Comparison of ENCODE assay signal across 9 cellular contexts in genomic region chr3:52291508-52292181, GRCh38. TPM values are rescaled to one million over a fixed set of nuclear protein-coding genes. Genes with fewer than 3 reads are reported as not detected.
DNase-seq lines count a peak whose midpoint lies in the region; ATAC-seq and TF ChIP-seq lines count a peak whose summit lies in the region.
"Had no signal": no experiment of that assay in that cellular context is flagged by ENCODE, and none has a peak within 500 bp of the region (broad histone marks: within the 10 kb centered on the region; RNA-seq: fewer than 3 reads in every experiment).

No MANE protein-coding gene starts in this region.

- H3K27me3 Mint-ChIP-seq in CD4-positive, alpha-beta T cell, result no peaks in the 10 kb centered on the region
- H3K27me3 Mint-ChIP-seq: stimulated activated naive CD8-positive, alpha-beta T cell treated with anti-CD3 and anti-CD28 coated beads, Interleukin-15, Interleukin-2, amounts not matched to agents 100 ng/mL and 50 ng/mL, for 24 hours had no signal

- no peak for TF ChIP-seq POLR2A in IMR-90 (IDR thresholded peaks at IDR 0.05; ENCODE audit: low read depth, low read length)
- no peak for TF ChIP-seq POLR2A in upper lobe of left lung (IDR thresholded peaks at IDR 0.05)

- H3K4me1 Mint-ChIP-seq in CD4-positive, alpha-beta T cell (ENCODE audit: low read depth), result peaks cover 38% of the 10 kb centered on the region

- H3K4me2 ChIP-seq in IMR-90 (ENCODE audit: low read depth, low read length), result no peak overlapping the region

- intact Hi-C loops in CD4-positive, alpha-beta T cell (cut with DNase I, micrococcal nuclease), result loop anchor here (1.0 to 5.0 kb wide), 3 partner anchors 48 to 156 kb away; partner anchors contain the start of gene SEMA3G (in 1 of the 2)
- intact Hi-C loops in IMR-90 (cut with micrococcal nuclease), result loop anchor here (1.0 to 5.0 kb wide), 3 partner anchors 48 to 156 kb away; no protein-coding TSS in a partner anchor

- dilution Hi-C loops in IMR-90 (cut with HindIII; ENCODE audit: low sequenced_read_pairs, unreplicated experiment), result no loop called here

- H3K27me3 ChIP-seq in CD4-positive, alpha-beta T cell (ENCODE audit: control insufficient read depth, insufficient read depth, low read length), result no peaks in the 10 kb centered on the region
- H3K27me3 ChIP-seq in IMR-90 (ENCODE audit: control insufficient read depth, insufficient read depth, low read length) (no peaks in the 10 kb centered on the region), upper lobe of left lung (no peaks in the 10 kb centered on the region)

- no peak overlapping the region for H3K4me3 ChIP-seq in IMR-90 (ENCODE audit: insufficient read depth, low read depth, low read length)
- H3K4me3 ChIP-seq in upper lobe of left lung, result no peak overlapping the region

- TF ChIP-seq RAD21 in IMR-90 (IDR thresholded peaks at IDR 0.05; ENCODE audit: low read length), result peak; percentile 81

- peak overlapping the region; percentile 76 for H2AK9ac ChIP-seq in IMR-90 (replicated peaks; ENCODE audit: low read depth, low read length, poor library complexity)

- TF ChIP-seq CTCF in CD4-positive, alpha-beta T cell (IDR thresholded peaks at IDR 0.05), result peak; percentile 53
- TF ChIP-seq CTCF in IMR-90 (conservative IDR thresholded peaks at IDR 0.05; ENCODE audit: low read depth, low read length) (peak; percentile 65), upper lobe of left lung (IDR thresholded peaks at IDR 0.05) (peak in 5 of 6 experiments; percentile 29 to 44 (median 35))

- in situ Hi-C loops in IMR-90 (cut with MboI; ENCODE audit: low sequenced_read_pairs), result loop anchor here (5.0 kb wide), 1 partner anchor 51 kb away; no protein-coding TSS in a partner anchor

- no peak overlapping the region for H3K14ac ChIP-seq in IMR-90 (replicated peaks; ENCODE audit: low read depth, low read length)

- H2BK15ac ChIP-seq in IMR-90 (ENCODE audit: low read depth, low read length), result no peak overlapping the region

- no peak for ATAC-seq in CD4-positive, alpha-beta T cell (ENCODE audit: poor library complexity)
- peak; percentile 16; the same call in 1 of the 2 replicates for ATAC-seq in IMR-90 (ENCODE audit: low read depth)
- ATAC-seq in upper lobe of left lung (ENCODE audit: low FRiP score in 2 of 2), result no peak
- ATAC-seq in GM18870 (IDR thresholded peaks at IDR 0.05; ENCODE audit: unreplicated experiment), result no peak
- no peak for ATAC-seq in GM18517 (IDR thresholded peaks at IDR 0.05; ENCODE audit: unreplicated experiment)
- ATAC-seq in GM18520 (IDR thresholded peaks at IDR 0.05; ENCODE audit: unreplicated experiment), result no peak

- no peak overlapping the region for H4K8ac ChIP-seq in IMR-90 (ENCODE audit: low read depth in 2 of 2, low read length in 2 of 2)

- H2AFZ ChIP-seq in IMR-90 (replicated peaks; ENCODE audit: low read length, poor library complexity), result no peak overlapping the region

- H3K4me3 Mint-ChIP-seq in CD4-positive, alpha-beta T cell, result peak overlapping the region; percentile 80
- H3K4me3 Mint-ChIP-seq: stimulated activated naive CD8-positive, alpha-beta T cell treated with anti-CD3 and anti-CD28 coated beads, Interleukin-15, Interleukin-2, amounts not matched to agents 100 ng/mL and 50 ng/mL, for 24 hours had no signal

- no peak overlapping the region for H2AK5ac ChIP-seq in IMR-90 (ENCODE audit: low read depth, low read length)

- no TSS peak for BruUV-seq in IMR-90 (replicated peaks; lab: Mats Ljungman, UMichigan)

- 46% methylated on average over 4 of the region's 7 CpGs; no CpG with 5 or more reads in 1 of the 2 experiments for WGBS in IMR-90 (ENCODE audit: extremely low coverage in 2 of 2, insufficient read length in 1 of 2), 2 experiments
- 69 to 81% methylated on average over 5 to 7 of the region's 7 CpGs for WGBS in upper lobe of left lung, 2 donors

- no peak for TF ChIP-seq EP300 in upper lobe of left lung (IDR thresholded peaks at IDR 0.05)

- H2BK20ac ChIP-seq in IMR-90 (ENCODE audit: low read depth, low read length), result no peak overlapping the region

- no peak overlapping the region for H3K4ac ChIP-seq in IMR-90 (ENCODE audit: low read depth, low read length)

- peak in 8 of 10 experiments; percentile 19 to 52 (median 32) for DNase-seq in CD4-positive, alpha-beta T cell
- DNase-seq in IMR-90, result no peak
- DNase-seq in activated T-cell treated with anti-CD3 and anti-CD28 coated beads for 1 hour (ENCODE audit: low read depth), result peak; percentile 41
- DNase-seq in iPS-NIHi11 (ENCODE audit: low spot score), result peak; percentile 58
- DNase-seq in upper lobe of left lung, result no peak

- H3K36me3 Mint-ChIP-seq in CD4-positive, alpha-beta T cell (ENCODE audit: low read depth), result peaks cover 54% of the 10 kb centered on the region

- no peak overlapping the region for H3K9ac ChIP-seq in IMR-90 (ENCODE audit: low read depth, low read length)

- no peak overlapping the region for H3K27ac ChIP-seq in CD4-positive, alpha-beta T cell (ENCODE audit: low read depth, low read length)
- H3K27ac ChIP-seq in IMR-90 (ENCODE audit: insufficient read depth, low read length), result no peak overlapping the region
- H3K27ac ChIP-seq in upper lobe of left lung, result no peak overlapping the region

- peaks cover 16 to 26% of the 10 kb centered on the region in 2 experiments for H3K79me1 ChIP-seq in IMR-90 (ENCODE audit: low read depth in 1 of 2, low read length in 2 of 2)

- H3K4me1 ChIP-seq in IMR-90 (ENCODE audit: control insufficient read depth, insufficient read depth, low read length) (peaks cover 6% of the 10 kb centered on the region), upper lobe of left lung (peaks cover 11 to 18% (median 12%) of the 10 kb centered on the region in 4 donors)

- no peaks in the 10 kb centered on the region for H3K9me3 Mint-ChIP-seq in CD4-positive, alpha-beta T cell
- H3K9me3 Mint-ChIP-seq: stimulated activated naive CD8-positive, alpha-beta T cell treated with anti-CD3 and anti-CD28 coated beads, Interleukin-15, Interleukin-2, amounts not matched to agents 100 ng/mL and 50 ng/mL, for 24 hours had no signal

- peak overlapping the region; percentile 80 for H3K27ac Mint-ChIP-seq in CD4-positive, alpha-beta T cell
- H3K27ac Mint-ChIP-seq: stimulated activated naive CD8-positive, alpha-beta T cell treated with anti-CD3 and anti-CD28 coated beads, Interleukin-15, Interleukin-2, amounts not matched to agents 100 ng/mL and 50 ng/mL, for 24 hours had no signal

- H3K36me3 ChIP-seq in IMR-90 (ENCODE audit: control insufficient read depth, insufficient read depth, low read length) (peaks cover 14% of the 10 kb centered on the region; the same call in 1 of the 2 replicates), upper lobe of left lung (peaks cover 0 to 39% (median 19%) of the 10 kb centered on the region in 4 donors)

- CTCF ChIA-PET in CD4-positive, alpha-beta T cell (lab: Charles Lee), result interaction anchor here (1.5 kb wide), 1 partner anchor 71 kb away, joined by 5 read pairs; no protein-coding TSS in a partner anchor
- CTCF ChIA-PET in IMR-90 (lab: Yijun Ruan, JAX), result interaction anchor here (0.9 to 1.3 kb wide), 2 partner anchors 44 to 48 kb away, joined by 3 to 5 read pairs; no protein-coding TSS in a partner anchor

- POLR2A ChIA-PET in CD4-positive, alpha-beta T cell (lab: Charles Lee), result no interaction called here
- POLR2A ChIA-PET in IMR-90 (lab: Charles Lee; ENCODE audit: unreplicated experiment), result no interaction called here

- H4K91ac ChIP-seq in IMR-90 (ENCODE audit: insufficient read depth, low read depth, low read length), result no peak overlapping the region

- H3K56ac ChIP-seq in IMR-90 (ENCODE audit: extremely low read depth, insufficient read depth, low read length), result no peak overlapping the region

- peaks cover 15% of the 10 kb centered on the region for H3K9me1 ChIP-seq in IMR-90 (ENCODE audit: insufficient read depth, low read length)

- no peak overlapping the region for H2BK5ac ChIP-seq in IMR-90 (ENCODE audit: low read depth, low read length, poor library complexity, severe bottlenecking)

- no peaks in the 10 kb centered on the region for H3K9me3 ChIP-seq in CD4-positive, alpha-beta T cell (ENCODE audit: control insufficient read depth, low read length)
- H3K9me3 ChIP-seq in IMR-90 (ENCODE audit: control insufficient read depth, insufficient read depth, low read length) (no peaks in the 10 kb centered on the region), upper lobe of left lung (no peaks in the 10 kb centered on the region)

- H2BK120ac ChIP-seq in IMR-90 (ENCODE audit: low read depth, low read length), result no peak overlapping the region

- H3K18ac ChIP-seq in IMR-90 (ENCODE audit: low read depth, low read length), result no peak overlapping the region

- H3K23ac ChIP-seq in IMR-90 (ENCODE audit: low read depth, low read length), result no peak overlapping the region

- H4K20me1 ChIP-seq in IMR-90 (ENCODE audit: insufficient read depth, low read length), result no peaks in the 10 kb centered on the region

- no peak overlapping the region for H4K5ac ChIP-seq in IMR-90 (ENCODE audit: low read depth, low read length)

RNA-seq across cellular contexts. Expression of gene GLYCTK, which starts 4.0 kb away (rescaled TPM):
- total RNA-seq in CD4-positive, alpha-beta T cell, result 10 to 100 TPM; 24.4 to 24.6 TPM
- total RNA-seq in IMR-90 (2012; rRNA removed) (6.4 and 6.8 TPM in 2 replicates), upper lobe of left lung (10 to 100 TPM in 5 of 6 donors, 1 to 10 TPM in 1; 5.5 to 21.0 (median 15.8) TPM)
- polyA plus RNA-seq in IMR-90 (2012; rRNA removed), result 13.9 and 15.6 TPM in 2 replicates
- polyA plus RNA-seq in IMR-90 (2012; cell fraction: cytosol; rRNA removed), result 5.2 and 10.8 TPM in 2 replicates
- polyA plus RNA-seq in IMR-90 (2012; cell fraction: nucleus; rRNA removed; ENCODE audit: low replicate concordance), result 29.1 and 86.5 TPM in 2 replicates

RNA-seq across cellular contexts. Expression of gene WDR82, which starts 13.2 kb away (rescaled TPM):
- total RNA-seq in CD4-positive, alpha-beta T cell, result 100 to 1,000 TPM; 114 TPM
- total RNA-seq in IMR-90 (2012; rRNA removed), result 65.3 and 68.1 TPM in 2 replicates
- 30.9 and 38.1 TPM in 2 replicates for polyA plus RNA-seq in IMR-90 (2012; rRNA removed)
- polyA plus RNA-seq in IMR-90 (2012; cell fraction: cytosol; rRNA removed), result 11.6 and 13.7 TPM in 2 replicates
- 4.1 and 16.9 TPM in 2 replicates for polyA plus RNA-seq in IMR-90 (2012; cell fraction: nucleus; rRNA removed; ENCODE audit: low replicate concordance)
- 10 to 100 TPM; 23.0 to 63.6 (median 46.8) TPM for total RNA-seq in upper lobe of left lung

RNA-seq across cellular contexts. Expression of gene DNAH1, which starts 24.5 kb away (rescaled TPM):
- total RNA-seq in CD4-positive, alpha-beta T cell, result 10 to 100 TPM; 49.7 to 50.7 TPM
- total RNA-seq in IMR-90 (2012; rRNA removed) (1.7 and 2.0 TPM in 2 replicates), upper lobe of left lung (10 to 100 TPM; 10.8 to 67.1 (median 22.4) TPM)
- polyA plus RNA-seq in IMR-90 (2012; rRNA removed), result 3.8 and 4.0 TPM in 2 replicates
- polyA plus RNA-seq in IMR-90 (2012; cell fraction: cytosol; rRNA removed), result 0.44 and 2.1 TPM in 2 replicates
- 29.2 and 39.2 TPM in 2 replicates for polyA plus RNA-seq in IMR-90 (2012; cell fraction: nucleus; rRNA removed; ENCODE audit: low replicate concordance)

RNA-seq across cellular contexts. Expression of gene PPM1M, which starts 46.1 kb away (rescaled TPM):
- total RNA-seq in CD4-positive, alpha-beta T cell, result 10 to 100 TPM; 36.7 to 40.2 TPM
- 12.2 and 13.1 TPM in 2 replicates for total RNA-seq in IMR-90 (2012; rRNA removed)
- 15.4 and 18.1 TPM in 2 replicates for polyA plus RNA-seq in IMR-90 (2012; rRNA removed)
- polyA plus RNA-seq in IMR-90 (2012; cell fraction: cytosol; rRNA removed), result 12.1 and 14.9 TPM in 2 replicates
- 51.7 and 53.1 TPM in 2 replicates for polyA plus RNA-seq in IMR-90 (2012; cell fraction: nucleus; rRNA removed; ENCODE audit: low replicate concordance)
- 10 to 100 TPM; 18.7 to 68.1 (median 47.8) TPM for total RNA-seq in upper lobe of left lung

RNA-seq across cellular contexts. Expression of gene TWF2, which starts 52.7 kb away (rescaled TPM):
- total RNA-seq in CD4-positive, alpha-beta T cell, result 10 to 100 TPM; 17.4 to 21.7 TPM
- total RNA-seq in IMR-90 (2012; rRNA removed), result 105 and 111 TPM in 2 replicates
- 145 and 158 TPM in 2 replicates for polyA plus RNA-seq in IMR-90 (2012; rRNA removed)
- polyA plus RNA-seq in IMR-90 (2012; cell fraction: cytosol; rRNA removed), result 165 and 194 TPM in 2 replicates
- polyA plus RNA-seq in IMR-90 (2012; cell fraction: nucleus; rRNA removed; ENCODE audit: low replicate concordance), result 62.0 and 123 TPM in 2 replicates
- 10 to 100 TPM; 31.9 to 83.5 (median 66.6) TPM for total RNA-seq in upper lobe of left lung

Comparison
In these comparisons a context has a peak if more than half of its experiments do, and no peak if none do; other contexts are left out.
1. DNase-seq: peak in CD4-positive, alpha-beta T cell (8 of 10), activated T-cell treated with anti-CD3 and anti-CD28 coated beads for 1 hour (single experiment) and iPS-NIHi11 (single experiment); none in IMR-90 (single experiment) and upper lobe of left lung (0 of 2).
2. Peak in every context shown above with its lines, with median percentiles within 50 percentile points of each other: CTCF ChIP-seq.